18 cellular contexts compared by ENCODE assay signal in the genomic region with DNA sequence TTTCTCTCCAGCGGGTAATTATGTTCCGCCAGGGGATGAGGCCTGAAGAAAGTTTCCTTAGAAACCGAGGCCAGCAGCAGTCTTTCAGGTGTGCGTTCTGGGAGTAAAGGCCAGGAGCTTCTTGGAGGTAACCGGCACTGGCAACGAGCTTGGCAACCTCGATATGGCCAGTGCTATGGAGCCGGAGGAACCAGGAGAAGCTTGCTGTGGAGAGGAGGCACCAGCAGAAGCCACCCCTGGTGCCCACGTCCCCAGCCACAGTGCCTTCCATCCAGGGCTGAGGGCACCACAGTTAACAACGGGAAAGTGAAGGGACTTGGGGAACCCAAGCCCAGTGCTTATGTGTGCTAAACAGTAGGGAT. TPM values are rescaled to one million over a fixed set of nuclear protein-coding genes. Genes with fewer than 3 reads are reported as not detected.
A peak's percentile ranks its signal among the peaks of the same experiment; 100 is the strongest.
DNase-seq lines count a peak whose midpoint lies in the region; ATAC-seq and TF ChIP-seq lines count a peak whose summit lies in the region.
"Had no signal": no experiment of that assay in that cellular context is flagged by ENCODE, and none has a peak within 500 bp of the region (broad histone marks: within the 10 kb centered on the region; RNA-seq: fewer than 3 reads in every experiment).

No MANE protein-coding gene starts in this region.

- H2BK120ac ChIP-seq in neuronal stem cell (ENCODE audit: low read depth, low read length) = no peak overlapping the region

- H3K9ac ChIP-seq in neuronal stem cell (ENCODE audit: low read depth, low read length, poor library complexity) = no peak overlapping the region

- no CpG with 5 or more reads among the region's 10 CpGs for WGBS in neuronal stem cell (ENCODE audit: extremely low coverage in 2 of 2, insufficient read length in 2 of 2, insufficient replicate concordance in 1 of 2), 2 donors

- peak overlapping the region; percentile 29 for H3K4ac ChIP-seq in neuronal stem cell (ENCODE audit: low read length)

- H2AFZ ChIP-seq in neuronal stem cell (ENCODE audit: low read length) = peak overlapping the region; percentile 82

- H3K36me3 ChIP-seq in GM06990 (ENCODE audit: control insufficient read depth, insufficient read depth, low read length) (no peaks in the 10 kb centered on the region), neuronal stem cell (replicated peaks in 1 of 2; ENCODE audit: control insufficient read depth in 2 of 2, insufficient read depth in 2 of 2, low read length in 2 of 2) (no peaks in the 10 kb centered on the region)
- H3K36me3 ChIP-seq: uterus had no signal

- no peaks in the 10 kb centered on the region for H3K79me1 ChIP-seq in neuronal stem cell (ENCODE audit: low read depth, low read length)

- H3K4me3 ChIP-seq in GM06990 (replicated peaks; ENCODE audit: low read depth, low read length) (no peak overlapping the region), neuronal stem cell (ENCODE audit: low read length in 2 of 2) (no peak overlapping the region)
- H3K4me3 ChIP-seq: MG63, uterus had no signal

- no peak for TF ChIP-seq CTCF in GM06990 (IDR thresholded peaks at IDR 0.05; ENCODE audit: insufficient read depth, low read length, poor library complexity, severe bottlenecking)

- DNase-seq in GM06990 (ENCODE audit: extremely low read depth, insufficient read length) = peak; percentile 55
- peak; percentile 18 for DNase-seq in astrocyte of the hippocampus (ENCODE audit: low read depth, low spot score)
- no peak for DNase-seq in neuronal stem cell (ENCODE audit: low spot score)
- DNase-seq in NCI-H345 (lab: John Stamatoyannopoulos, UW) = no peak
- DNase-seq in stimulated activated CD4-positive, alpha-beta T cell treated with anti-CD3 and anti-CD28 coated beads, Interleukin-12 subunit alpha, Interleukin-12 subunit beta, amount 100 ng/mL, for 4 hours = no peak
- DNase-seq in NCI-H446 (lab: John Stamatoyannopoulos, UW) = no peak
- DNase-seq: activated CD4-positive, alpha-beta T cell treated with anti-CD3 and anti-CD28 coated beads, Interleukin-2, amount 10 ng/mL, durations not matched to agents 24 days and 14 days; activated T-cell treated with anti-CD3 and anti-CD28 coated beads, Interleukin-2, amount 50 U/mL, for 4 hours; DMS153; foreskin melanocyte; MG63; NCI-H1930; NCI-H774; stimulated activated naive CD4-positive, alpha-beta T cell treated with Interleukin-2 at 50 U/mL for 16 hours; uterus had no signal

- H3K4me1 ChIP-seq in neuronal stem cell (ENCODE audit: control insufficient read depth in 2 of 2, insufficient read depth in 1 of 2, low read depth in 1 of 2, low read length in 2 of 2) = peaks cover 5 to 10% of the 10 kb centered on the region in 2 donors
- H3K4me1 ChIP-seq: uterus had no signal

- no peak overlapping the region for H3K4me2 ChIP-seq in neuronal stem cell (ENCODE audit: insufficient read depth, low read length, poor library complexity, severe bottlenecking)

- no peak overlapping the region for H2BK5ac ChIP-seq in neuronal stem cell (ENCODE audit: low read length)

- H3K9me3 ChIP-seq in neuronal stem cell (replicated peaks in 1 of 2; ENCODE audit: control insufficient read depth in 2 of 2, insufficient read depth in 1 of 2, low read depth in 1 of 2, low read length in 2 of 2) = no peaks in the 10 kb centered on the region
- H3K9me3 ChIP-seq: MG63, uterus had no signal

- no peak overlapping the region for H2AK5ac ChIP-seq in neuronal stem cell (ENCODE audit: low read depth, low read length)

- no peak overlapping the region for H2BK12ac ChIP-seq in neuronal stem cell (ENCODE audit: low read length)

- ATAC-seq in HG03066 (IDR thresholded peaks at IDR 0.05; ENCODE audit: low read depth, unreplicated experiment) = peak; percentile 5
- ATAC-seq in GM21723 (IDR thresholded peaks at IDR 0.05; ENCODE audit: unreplicated experiment) = no peak
- ATAC-seq: activated T-cell treated with anti-CD3 and anti-CD28 coated beads, Interleukin-2, amount 50 U/mL, for 4 hours; HCT116 had no signal

- no peaks in the 10 kb centered on the region for H3K27me3 ChIP-seq in GM06990 (replicated peaks; ENCODE audit: control insufficient read depth, insufficient read depth, low read length)
- no peaks in the 10 kb centered on the region for H3K27me3 ChIP-seq in neuronal stem cell (ENCODE audit: control insufficient read depth in 3 of 3, insufficient read depth in 3 of 3, low read depth in 1 of 3, low read length in 3 of 3)
- H3K27me3 ChIP-seq: MG63, uterus had no signal

- no peak overlapping the region for H4K8ac ChIP-seq in neuronal stem cell (ENCODE audit: low read depth, low read length)

- no peak overlapping the region for H3K14ac ChIP-seq in neuronal stem cell (ENCODE audit: low read length)

- H3K27ac ChIP-seq in neuronal stem cell (replicated peaks; ENCODE audit: low read length) = peak overlapping the region; percentile 33

- no peak overlapping the region for H4K91ac ChIP-seq in neuronal stem cell (ENCODE audit: low read depth, low read length, poor library complexity)

- no peak overlapping the region for H3K23ac ChIP-seq in neuronal stem cell (ENCODE audit: low read depth, low read length, poor library complexity)

- peak overlapping the region; percentile 92 for H3K18ac ChIP-seq in neuronal stem cell (ENCODE audit: low read length)

- peak overlapping the region; percentile 94 for H2BK15ac ChIP-seq in neuronal stem cell (ENCODE audit: low read length)

RNA-seq across cellular contexts. Expression of a gene that starts 41.5 kb away (rescaled TPM):
- 12.2 TPM for polyA plus RNA-seq in neuronal stem cell (2013, experiment 1 of 2)
- polyA plus RNA-seq in neuronal stem cell (2013, experiment 2 of 2) = 12.3 TPM

RNA-seq across cellular contexts. Expression of a gene that starts 57.4 kb away (rescaled TPM):
- 231 TPM for polyA plus RNA-seq in neuronal stem cell (2013, experiment 1 of 2)
- polyA plus RNA-seq in neuronal stem cell (2013, experiment 2 of 2) = 243 TPM

Comparison
In these comparisons a context has a peak if more than half of its experiments do, and no peak if none do; other contexts are left out.
1. DNase-seq: peak in GM06990 (single experiment) and astrocyte of the hippocampus (single experiment); none in neuronal stem cell (single experiment), NCI-H345 (single experiment), stimulated activated CD4-positive, alpha-beta T cell treated with anti-CD3 and anti-CD28 coated beads, Interleukin-12 subunit alpha, Interleukin-12 subunit beta, amount 100 ng/mL, for 4 hours (single experiment) and NCI-H446 (0 of 2).